Comparison of ENCODE assay signal across 2 cellular contexts in the genomic region with DNA sequence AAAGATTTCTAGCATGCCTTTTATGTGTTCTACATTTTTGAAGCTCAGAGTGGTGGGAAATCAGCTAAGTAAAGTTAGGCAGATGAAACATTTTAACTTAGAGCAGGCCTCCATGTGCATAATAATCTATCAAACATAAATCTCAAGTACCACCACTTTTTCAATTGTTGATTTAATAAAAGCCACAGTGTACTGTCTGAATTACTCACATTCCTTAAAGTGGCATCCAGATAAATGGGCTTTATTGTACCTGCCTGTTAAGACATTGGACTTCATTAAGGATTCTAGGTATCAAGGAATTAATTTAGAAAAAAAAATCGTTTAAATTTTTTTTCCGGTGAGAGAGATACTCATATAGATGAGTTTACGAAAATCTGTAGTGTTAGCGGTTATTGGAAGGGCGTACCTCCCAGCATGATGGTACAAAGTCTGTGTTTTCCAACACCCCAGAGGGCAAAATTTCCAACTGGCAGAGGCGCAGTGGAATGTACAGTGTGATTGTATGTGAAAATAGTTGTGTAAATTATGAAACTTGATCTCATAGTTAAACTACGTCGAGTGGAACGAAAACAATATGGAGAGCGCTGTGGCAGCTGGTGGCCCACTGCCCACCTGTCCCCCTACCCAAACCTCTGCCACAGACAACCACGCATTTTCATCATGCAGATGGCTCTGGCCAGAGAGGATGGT.
TF ChIP-seq lines count a peak whose summit lies in the region.

No MANE protein-coding gene starts in this region.

TF ChIP-seq in A549, 52 proteins besides CTCF, POLR2A, EP300 and RAD21 (continued from another document):
- TF ChIP-seq, protein P1, sequence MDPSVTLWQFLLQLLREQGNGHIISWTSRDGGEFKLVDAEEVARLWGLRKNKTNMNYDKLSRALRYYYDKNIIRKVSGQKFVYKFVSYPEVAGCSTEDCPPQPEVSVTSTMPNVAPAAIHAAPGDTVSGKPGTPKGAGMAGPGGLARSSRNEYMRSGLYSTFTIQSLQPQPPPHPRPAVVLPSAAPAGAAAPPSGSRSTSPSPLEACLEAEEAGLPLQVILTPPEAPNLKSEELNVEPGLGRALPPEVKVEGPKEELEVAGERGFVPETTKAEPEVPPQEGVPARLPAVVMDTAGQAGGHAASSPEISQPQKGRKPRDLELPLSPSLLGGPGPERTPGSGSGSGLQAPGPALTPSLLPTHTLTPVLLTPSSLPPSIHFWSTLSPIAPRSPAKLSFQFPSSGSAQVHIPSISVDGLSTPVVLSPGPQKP (IDR thresholded peaks at IDR 0.05; ENCODE audit: low read depth, low read length): no peak
- TF ChIP-seq FOSL2 (IDR thresholded peaks at IDR 0.05): no peak
- TF ChIP-seq FOSL2 (CRISPR knock-in tag; IDR thresholded peaks at IDR 0.05): no peak

TF ChIP-seq in HCT116, 20 proteins besides CTCF, POLR2A, EP300 and RAD21 (continued from another document):
- no peak for TF ChIP-seq SP1 (IDR thresholded peaks at IDR 0.05; ENCODE audit: low read depth)
